ENCODE assay signal across 15 cellular contexts in the genomic region with DNA sequence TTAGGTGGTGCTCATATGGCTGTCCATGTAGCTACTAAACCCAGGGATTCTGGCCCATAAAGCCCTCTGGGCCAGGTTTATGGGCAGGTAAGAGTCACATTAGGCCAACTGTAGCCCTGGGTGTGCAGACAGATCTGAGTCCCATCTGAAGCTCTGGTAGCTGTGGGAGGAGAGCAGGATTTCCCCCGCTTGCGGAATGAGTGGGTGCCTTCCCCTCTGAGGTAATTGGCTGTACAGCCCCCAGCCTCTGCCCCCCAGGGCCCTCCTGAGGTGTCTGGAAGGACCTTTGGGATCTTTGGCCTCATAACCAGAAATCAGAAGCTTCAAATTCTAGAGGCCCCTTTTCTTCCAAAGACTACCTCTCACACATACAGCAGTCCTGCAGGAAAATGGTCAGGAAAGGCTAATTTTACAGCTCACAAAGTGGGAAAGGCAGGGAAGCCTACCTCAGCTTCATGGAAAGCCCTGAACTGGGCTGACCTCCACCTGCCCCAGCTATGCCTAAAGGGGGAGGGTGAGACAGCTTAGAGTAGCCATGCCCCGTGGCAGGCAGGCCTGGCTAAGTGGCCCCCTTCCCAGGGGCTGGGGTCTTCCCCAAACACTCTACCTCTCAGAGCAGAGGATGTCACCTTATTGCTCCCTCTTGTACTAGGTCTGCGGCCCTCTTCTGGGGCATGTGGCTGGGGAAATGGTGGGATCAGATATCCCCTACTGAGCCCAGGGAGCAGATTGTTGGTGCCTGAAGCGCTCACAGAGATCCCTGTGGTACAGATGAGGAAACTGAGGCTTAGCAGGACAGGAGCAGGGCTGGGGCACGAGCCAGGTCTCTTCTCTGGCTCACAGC. TPM values are rescaled to one million over a fixed set of nuclear protein-coding genes. Genes with fewer than 3 reads are reported as not detected.
DNase-seq lines count a peak whose midpoint lies in the region; ATAC-seq and TF ChIP-seq lines count a peak whose summit lies in the region.
"Had no signal": no experiment of that assay in that cellular context is flagged by ENCODE, and none has a peak within 500 bp of the region (broad histone marks: within the 10 kb centered on the region; RNA-seq: fewer than 3 reads in every experiment).

No MANE protein-coding gene starts in this region.

- H3K4me1 ChIP-seq in right lobe of liver, result peaks cover 0 to 95% (median 45%) of the 10 kb centered on the region in 4 donors
- H3K4me1 ChIP-seq in upper lobe of left lung, result peaks cover 27 to 76% (median 47%) of the 10 kb centered on the region in 4 donors
- peaks cover 0 to 11% (median 6%) of the 10 kb centered on the region in 4 donors for H3K4me1 ChIP-seq in tibial nerve

- TF ChIP-seq EP300 in upper lobe of left lung (IDR thresholded peaks at IDR 0.05) (no peak), tibial nerve (IDR thresholded peaks at IDR 0.05) (no peak)

- H3K4me3 ChIP-seq in WERI-Rb-1 (ENCODE audit: low read depth, low read length), result no peak overlapping the region
- no peak overlapping the region for H3K4me3 ChIP-seq in right lobe of liver
- H3K4me3 ChIP-seq in upper lobe of left lung, result no peak overlapping the region
- no peak overlapping the region for H3K4me3 ChIP-seq in tibial nerve
- H3K4me3 ChIP-seq: BLaER1 treated with 17β-estradiol and CSF1 and Interleukin-3, amounts not matched to agents 10 nM and 100 nM; sigmoid colon had no signal

- peak; percentile 38 for DNase-seq in stimulated activated CD4-positive, alpha-beta T cell treated with anti-CD3 and anti-CD28 coated beads, Interleukin-12 subunit alpha, Interleukin-12 subunit beta, amount 100 ng/mL, for 4 hours
- no peak for DNase-seq in stimulated activated CD4-positive, alpha-beta T cell treated with anti-CD3 and anti-CD28 coated beads, Interleukin-4, amount 100 ng/mL, for 4 hours
- no peak for DNase-seq in WERI-Rb-1
- no peak for DNase-seq in right lobe of liver
- DNase-seq in upper lobe of left lung, result no peak
- no peak for DNase-seq in tibial nerve (ENCODE audit: low spot score in 2 of 2)
- no peak for DNase-seq in GM10266 (ENCODE audit: extremely low spot score)
- no peak for DNase-seq in NCI-H69 (lab: John Stamatoyannopoulos, UW)
- DNase-seq: Kasumi-1, NCI-H1694 treated with DMSO at 0.1 percent for 48 hours, SHP77 treated with DMSO at 0.1 percent for 48 hours, sigmoid colon, T-helper 9 cell had no signal

- TF ChIP-seq CTCF in WERI-Rb-1 (IDR thresholded peaks at IDR 0.05; ENCODE audit: low read depth, low read length) (no peak), right lobe of liver (IDR thresholded peaks at IDR 0.05) (no peak), upper lobe of left lung (IDR thresholded peaks at IDR 0.05) (no peak), tibial nerve (IDR thresholded peaks at IDR 0.05) (no peak), GM10266 (IDR thresholded peaks at IDR 0.05; ENCODE audit: control insufficient read depth, insufficient read depth, low read depth, missing control alignments) (no peak)

- intact Hi-C loops in right lobe of liver (cut with DNase I), result no loop called here

- no peak for TF ChIP-seq POLR2A in right lobe of liver (IDR thresholded peaks at IDR 0.05)
- no peak for TF ChIP-seq POLR2A in upper lobe of left lung (IDR thresholded peaks at IDR 0.05)
- TF ChIP-seq POLR2A in tibial nerve (IDR thresholded peaks at IDR 0.05), result no peak

- 60% methylated on average over 2 of the region's 6 CpGs for WGBS in right lobe of liver (ENCODE audit: insufficient coverage, low coverage, low lambda C conversion rate, missing lambda C conversion rate)
- WGBS in upper lobe of left lung, 2 donors, result 57 to 91% methylated on average over 1 to 6 of the region's 6 CpGs
- 86 to 91% methylated on average over 5 to 6 of the region's 6 CpGs for WGBS in tibial nerve, 2 donors

- H3K9me3 ChIP-seq in WERI-Rb-1 (ENCODE audit: severe bottlenecking) (no peaks in the 10 kb centered on the region), right lobe of liver (no peaks in the 10 kb centered on the region), upper lobe of left lung (no peaks in the 10 kb centered on the region), tibial nerve (no peaks in the 10 kb centered on the region)
- H3K9me3 ChIP-seq: BLaER1 treated with 17β-estradiol and CSF1 and Interleukin-3, amounts not matched to agents 10 nM and 100 nM; sigmoid colon had no signal

- peak overlapping the region; percentile 18; the same call in 1 of the 2 replicates for H3K27ac ChIP-seq in WERI-Rb-1
- H3K27ac ChIP-seq in right lobe of liver, result peak overlapping the region; percentile 49 to 69 (median 67)
- H3K27ac ChIP-seq in upper lobe of left lung, result peak overlapping the region; percentile 82 to 93 (median 86)
- no peak overlapping the region for H3K27ac ChIP-seq in tibial nerve
- H3K27ac ChIP-seq: sigmoid colon had no signal

- ATAC-seq in right lobe of liver (no peak), upper lobe of left lung (ENCODE audit: low FRiP score in 2 of 2) (no peak)
- ATAC-seq: HCT116 had no signal

- H3K27me3 ChIP-seq in WERI-Rb-1 (ENCODE audit: insufficient read depth, low read depth, severe bottlenecking) (no peaks in the 10 kb centered on the region), right lobe of liver (no peaks in the 10 kb centered on the region), upper lobe of left lung (no peaks in the 10 kb centered on the region), tibial nerve (no peaks in the 10 kb centered on the region)
- H3K27me3 ChIP-seq: BLaER1 treated with 17β-estradiol and CSF1 and Interleukin-3, amounts not matched to agents 10 nM and 100 nM; sigmoid colon had no signal

- H3K36me3 ChIP-seq in WERI-Rb-1 (no peaks in the 10 kb centered on the region; the same call in 1 of the 2 replicates), right lobe of liver (no peaks in the 10 kb centered on the region), upper lobe of left lung (peaks cover 0 to 14% (median 2%) of the 10 kb centered on the region in 4 donors), tibial nerve (peaks cover 0 to 40% (median 0%) of the 10 kb centered on the region in 3 donors)

RNA-seq across cellular contexts. Expression of a gene that starts 16.8 kb away (rescaled TPM):
- total RNA-seq in right lobe of liver (10 to 100 TPM; 10.5 to 19.4 (median 14.0) TPM), upper lobe of left lung (10 to 100 TPM in 3 of 6 donors, 1 to 10 TPM in 3; 5.0 to 25.3 (median 9.6) TPM), tibial nerve (10 to 100 TPM in 1 of 4 donors, 1 to 10 TPM in 3; 6.9 to 10.2 (median 8.8) TPM)

RNA-seq across cellular contexts. Expression of a gene that starts 18.6 kb away (rescaled TPM):
- total RNA-seq in right lobe of liver (1 to 10 TPM; 2.0 to 7.8 (median 2.8) TPM), upper lobe of left lung (1 to 10 TPM; 4.7 to 7.5 (median 5.7) TPM), tibial nerve (10 to 100 TPM; 12.2 to 21.1 (median 19.1) TPM)

RNA-seq across cellular contexts. Expression of a gene that starts 25.4 kb away (rescaled TPM):
- 10 to 100 TPM in 4 of 6 experiments, 1 to 10 TPM in 2; 5.3 to 28.1 (median 17.8) TPM for total RNA-seq in right lobe of liver
- 10 to 100 TPM; 35.8 to 66.9 (median 43.1) TPM for total RNA-seq in upper lobe of left lung
- total RNA-seq in tibial nerve, result 10 to 100 TPM in 1 of 4 donors, 1 to 10 TPM in 3; 5.5 to 15.5 (median 5.8) TPM

RNA-seq across cellular contexts. Expression of a gene that starts 30.8 kb away (rescaled TPM):
- total RNA-seq in right lobe of liver (10 to 100 TPM; 16.6 to 21.4 (median 18.6) TPM), upper lobe of left lung (100 to 1,000 TPM in 1 of 6 donors, 10 to 100 TPM in 5; 30.2 to 102 (median 70.1) TPM), tibial nerve (10 to 100 TPM; 17.2 to 53.7 (median 18.0) TPM)

Comparison
In these comparisons a context has a peak if more than half of its experiments do, and no peak if none do; other contexts are left out.
1. H3K27ac ChIP-seq: peak in WERI-Rb-1 (single experiment), right lobe of liver (3 of 3) and upper lobe of left lung (4 of 4); none in tibial nerve (0 of 4).